ENCODE assay signal across 18 cellular contexts in the genomic region with DNA sequence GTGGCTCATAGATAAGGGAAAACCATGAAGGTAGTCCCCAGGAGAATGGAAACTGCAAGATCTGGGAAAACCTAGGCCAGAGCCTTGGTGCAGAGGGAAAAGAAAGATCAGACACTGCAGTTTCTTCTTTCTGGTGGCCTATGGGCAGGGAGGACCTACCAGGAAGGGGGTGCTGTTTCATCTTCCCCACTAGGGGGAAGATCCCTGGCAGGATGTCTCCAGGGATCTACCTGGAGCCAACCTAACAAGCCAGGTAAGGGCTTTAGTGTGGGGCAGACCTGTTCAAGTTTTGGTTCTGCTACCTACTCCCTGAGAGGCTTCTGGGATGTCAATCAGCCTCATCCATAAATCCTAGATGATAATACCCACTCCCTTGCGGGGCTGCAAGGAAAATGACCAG. TPM values are rescaled to one million over a fixed set of nuclear protein-coding genes. Genes with fewer than 3 reads are reported as not detected.
DNase-seq lines count a peak whose midpoint lies in the region; ATAC-seq, FAIRE-seq and TF ChIP-seq lines count a peak whose summit lies in the region.
"Had no signal": no experiment of that assay in that cellular context is flagged by ENCODE, and none has a peak within 500 bp of the region (broad histone marks: within the 10 kb centered on the region; RNA-seq: fewer than 3 reads in every experiment).

No MANE protein-coding gene starts in this region.

- H3K36me3 ChIP-seq in cardiac muscle cell: no peaks in the 10 kb centered on the region

- FAIRE-seq in GM19239 (lab: Jason Lieb, UNC): no peak
- FAIRE-seq: GM12878, urothelium cell line had no signal

- CTCF ChIA-PET in activated naive CD4-positive, alpha-beta T cell treated with anti-CD3 and anti-CD28 coated beads for 36 hours (lab: Charles Lee): no interaction called here

- H3K36me3 Mint-ChIP-seq in stimulated activated effector memory CD8-positive, alpha-beta T cell treated with anti-CD3 and anti-CD28 coated beads, Interleukin-12 subunit alpha, Interleukin-12 subunit beta, amount 100 ng/mL, for 72 hours: peaks cover 9% of the 10 kb centered on the region
- H3K36me3 Mint-ChIP-seq in activated naive CD4-positive, alpha-beta T cell treated with anti-CD3 and anti-CD28 coated beads for 36 hours (ENCODE audit: low read depth): peaks cover 3% of the 10 kb centered on the region

- no peaks in the 10 kb centered on the region for H3K9me3 ChIP-seq in cardiac muscle cell (ENCODE audit: low read depth)
- H3K9me3 ChIP-seq: body of pancreas, Peyer's patch had no signal

- peak overlapping the region; percentile 32 for H3K27ac Mint-ChIP-seq in stimulated activated effector memory CD8-positive, alpha-beta T cell treated with anti-CD3 and anti-CD28 coated beads, Interleukin-12 subunit alpha, Interleukin-12 subunit beta, amount 100 ng/mL, for 72 hours
- H3K27ac Mint-ChIP-seq in activated naive CD4-positive, alpha-beta T cell treated with anti-CD3 and anti-CD28 coated beads for 36 hours: no peak overlapping the region

- intact Hi-C loops in left ventricle myocardium superior (cut with micrococcal nuclease): no loop called here
- intact Hi-C loops in activated naive CD4-positive, alpha-beta T cell treated with anti-CD3 and anti-CD28 coated beads for 36 hours (cut with micrococcal nuclease): loop anchor here (10.0 kb wide), 1 partner anchor 314 kb away; the partner anchor contains the start of gene MIEF2

- no peaks in the 10 kb centered on the region for H3K9me3 Mint-ChIP-seq in stimulated activated effector memory CD8-positive, alpha-beta T cell treated with anti-CD3 and anti-CD28 coated beads, Interleukin-12 subunit alpha, Interleukin-12 subunit beta, amount 100 ng/mL, for 72 hours
- H3K9me3 Mint-ChIP-seq in activated naive CD4-positive, alpha-beta T cell treated with anti-CD3 and anti-CD28 coated beads for 36 hours: no peaks in the 10 kb centered on the region

- H3K4me1 Mint-ChIP-seq in stimulated activated effector memory CD8-positive, alpha-beta T cell treated with anti-CD3 and anti-CD28 coated beads, Interleukin-12 subunit alpha, Interleukin-12 subunit beta, amount 100 ng/mL, for 72 hours: peaks cover 19% of the 10 kb centered on the region
- H3K4me1 Mint-ChIP-seq in activated naive CD4-positive, alpha-beta T cell treated with anti-CD3 and anti-CD28 coated beads for 36 hours (ENCODE audit: low read depth): peaks cover 33% of the 10 kb centered on the region

- H3K27me3 Mint-ChIP-seq in activated naive CD4-positive, alpha-beta T cell treated with anti-CD3 and anti-CD28 coated beads for 36 hours (ENCODE audit: low read depth): no peaks in the 10 kb centered on the region

- peak; percentile 14 for TF ChIP-seq CTCF in cardiac muscle cell (IDR thresholded peaks at IDR 0.05; ENCODE audit: low read depth, low read length)
- TF ChIP-seq CTCF in VCaP (conservative IDR thresholded peaks at IDR 0.05): 0 out of 2 replicates have a peak, but pooled peaks have one; percentile 10
- TF ChIP-seq CTCF in fibroblast of villous mesenchyme (IDR thresholded peaks at IDR 0.05; ENCODE audit: insufficient read depth, low read depth, low read length): peak; percentile 16

- no peak for DNase-seq in cardiac muscle cell (ENCODE audit: low read depth in 1 of 2, low spot score in 1 of 2)
- no peak for DNase-seq in left ventricle myocardium superior
- DNase-seq in fibroblast of villous mesenchyme (ENCODE audit: low read depth): no peak
- no peak for DNase-seq in stimulated activated effector memory CD8-positive, alpha-beta T cell treated with anti-CD3 and anti-CD28 coated beads, Interleukin-12 subunit alpha, Interleukin-12 subunit beta, amount 100 ng/mL, for 72 hours (ENCODE audit: low spot score in 2 of 2)
- DNase-seq in activated naive CD4-positive, alpha-beta T cell treated with anti-CD3 and anti-CD28 coated beads for 36 hours: no peak
- no peak for DNase-seq in GOT3 (lab: John Stamatoyannopoulos, UW)
- DNase-seq in GM19239 (ENCODE audit: insufficient read length, low spot score): no peak
- DNase-seq: ACHN; activated effector memory CD4-positive, alpha-beta T cell treated with Interleukin-2 at 50 U/mL for 16 hours; body of pancreas; hippocampal formation; NCI-H2227 treated with DMSO at 0.1 percent for 48 hours; occipital lobe; T-helper 2 cell had no signal

- H3K27ac ChIP-seq in cardiac muscle cell (no peak overlapping the region), VCaP (peak overlapping the region; percentile 7; the same call in 1 of the 2 replicates)
- H3K27ac ChIP-seq: body of pancreas, Peyer's patch had no signal

- no peaks in the 10 kb centered on the region for H3K27me3 ChIP-seq in cardiac muscle cell
- H3K27me3 ChIP-seq: body of pancreas, Peyer's patch had no signal

- no peak overlapping the region for H3K4me3 Mint-ChIP-seq in stimulated activated effector memory CD8-positive, alpha-beta T cell treated with anti-CD3 and anti-CD28 coated beads, Interleukin-12 subunit alpha, Interleukin-12 subunit beta, amount 100 ng/mL, for 72 hours
- no peak overlapping the region for H3K4me3 Mint-ChIP-seq in activated naive CD4-positive, alpha-beta T cell treated with anti-CD3 and anti-CD28 coated beads for 36 hours

- H3K4me3 ChIP-seq in cardiac muscle cell (no peak overlapping the region), fibroblast of villous mesenchyme (ENCODE audit: low read depth, low read length) (no peak overlapping the region)
- H3K4me3 ChIP-seq: body of pancreas, GM12878, Peyer's patch had no signal

- no peaks in the 10 kb centered on the region for H3K4me1 ChIP-seq in cardiac muscle cell (ENCODE audit: low read depth)

- no peak for ATAC-seq in left ventricle myocardium superior
- no peak for ATAC-seq in stimulated activated effector memory CD8-positive, alpha-beta T cell treated with anti-CD3 and anti-CD28 coated beads, Interleukin-12 subunit alpha, Interleukin-12 subunit beta, amount 100 ng/mL, for 72 hours
- ATAC-seq: body of pancreas, GM12878 had no signal

RNA-seq across cellular contexts. Expression of gene TOM1L2, which starts 21.4 kb away (rescaled TPM):
- total RNA-seq in cardiac muscle cell (49.9 and 145 TPM in 2 replicates), left ventricle myocardium superior (287 TPM), fibroblast of villous mesenchyme (29.0 and 34.1 TPM in 2 replicates)
- polyA plus RNA-seq in cardiac muscle cell: 46.4 and 55.2 TPM in 2 replicates
- 1 to 10 TPM; 9.8 to 9.9 TPM for total RNA-seq in activated naive CD4-positive, alpha-beta T cell treated with anti-CD3 and anti-CD28 coated beads for 36 hours

RNA-seq across cellular contexts. Expression of gene DRC3, which starts 21.9 kb away (rescaled TPM):
- total RNA-seq in cardiac muscle cell: 0.18 and 0.21 TPM in 2 replicates
- 2.4 and 4.1 TPM in 2 replicates for polyA plus RNA-seq in cardiac muscle cell
- total RNA-seq in left ventricle myocardium superior: 1.5 TPM
- total RNA-seq in fibroblast of villous mesenchyme: under 0.01 and 0.97 TPM in 2 replicates
- total RNA-seq in activated naive CD4-positive, alpha-beta T cell treated with anti-CD3 and anti-CD28 coated beads for 36 hours: under 1 TPM; 0.40 to 0.64 TPM
